ENCODE assay signal across 36 cellular contexts in the genomic region with DNA sequence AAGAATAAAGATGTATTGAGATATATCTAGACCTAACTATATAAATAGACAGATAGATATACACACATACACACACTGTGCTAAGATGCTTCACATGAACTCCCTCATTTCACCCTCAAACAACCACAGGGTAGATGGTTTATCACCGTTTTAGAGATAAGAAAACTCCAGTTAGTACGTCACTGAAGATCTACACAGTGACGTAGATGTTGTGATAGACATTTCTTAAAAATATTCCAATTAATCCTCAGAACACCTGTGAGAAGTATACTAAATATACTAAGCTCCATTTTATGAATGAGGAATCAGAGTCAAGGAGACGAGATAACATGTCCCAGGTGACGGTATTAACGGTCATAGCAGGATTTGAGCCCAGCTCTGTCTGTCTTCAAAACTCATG. TPM values are rescaled to one million over a fixed set of nuclear protein-coding genes. Genes with fewer than 3 reads are reported as not detected.
"Had no signal": no experiment of that assay in that cellular context is flagged by ENCODE, and none has a peak within 500 bp of the region (broad histone marks: within the 10 kb centered on the region; RNA-seq: fewer than 3 reads in every experiment).

No MANE protein-coding gene starts in this region.

- H3K4me3 ChIP-seq: adrenal gland, body of pancreas, colonic mucosa, esophagus squamous epithelium had no signal

- H3K27ac ChIP-seq: adrenal gland, body of pancreas, colonic mucosa, epithelial cell of prostate had no signal

- H3K4me1 ChIP-seq: adrenal gland, body of pancreas, colonic mucosa had no signal

- H3K9me3 ChIP-seq: adrenal gland, body of pancreas, colonic mucosa, esophagus squamous epithelium had no signal

- H3K36me3 ChIP-seq: adrenal gland, colonic mucosa, esophagus squamous epithelium had no signal

- ATAC-seq: activated CD4-positive, alpha-beta T cell treated with anti-CD3 and anti-CD28 coated beads for 36 hours; activated CD8-positive, alpha-beta memory T cell treated with anti-CD3 and anti-CD28 coated beads, Interleukin-2, amount 10 ng/mL, durations not matched to agents 7 days and 5 days; activated CD8-positive, alpha-beta T cell treated with anti-CD3 and anti-CD28 coated beads, Interleukin-2, amount 10 ng/mL, durations not matched to agents 7 days and 5 days; activated naive CD8-positive, alpha-beta T cell treated with anti-CD3 and anti-CD28 coated beads, Interleukin-2, amount 50 U/mL, for 24 hours; body of pancreas had no signal

- FAIRE-seq: endometrium, endothelial cell of umbilical vein had no signal

- H3K27me3 ChIP-seq: adrenal gland, body of pancreas, colonic mucosa, esophagus squamous epithelium had no signal

- DNase-seq: activated CD4-positive, alpha-beta memory T cell treated with anti-CD3 and anti-CD28 coated beads for 36 hours; activated CD4-positive, alpha-beta T cell treated with anti-CD3 and anti-CD28 coated beads for 36 hours; activated CD4-positive, alpha-beta T cell treated with anti-CD3 and anti-CD28 coated beads, Interleukin-2, amount 10 ng/mL, durations not matched to agents 24 days and 14 days; activated CD4-positive, CD25-positive, alpha-beta regulatory T cell; activated CD4-positive, CD25-positive, alpha-beta regulatory T cell treated with anti-CD3 and anti-CD28 coated beads, Interleukin-2, amount 50 U/mL, for 72 hours; activated CD8-positive, alpha-beta memory T cell treated with anti-CD3 and anti-CD28 coated beads, Interleukin-2, amount 10 ng/mL, durations not matched to agents 7 days and 5 days; activated CD8-positive, alpha-beta memory T cell treated with anti-CD3 and anti-CD28 coated beads, Interleukin-2, amount 50 U/mL, for 4 hours; activated CD8-positive, alpha-beta T cell treated with anti-CD3 and anti-CD28 coated beads, Interleukin-2, amount 10 ng/mL, durations not matched to agents 7 days and 5 days; activated effector memory CD4-positive, alpha-beta T cell treated with anti-CD3 and anti-CD28 coated beads, Interleukin-2, amount 50 U/mL, for 16 hours; activated naive CD4-positive, alpha-beta T cell treated with anti-CD3 and anti-CD28 coated beads for 36 hours; activated naive CD8-positive, alpha-beta T cell treated with anti-CD3 and anti-CD28 coated beads for 36 hours; activated naive CD8-positive, alpha-beta T cell treated with anti-CD3 and anti-CD28 coated beads, Interleukin-2, amount 50 U/mL, for 24 hours; activated T-cell treated with anti-CD3 and anti-CD28 coated beads, Interleukin-2, amount 50 U/mL, for 1 hour; activated T-cell treated with anti-CD3 and anti-CD28 coated beads, Interleukin-2, amount 50 U/mL, for 48 hours; adrenal gland; amygdala; aorta; body of pancreas; central memory CD4-positive, alpha-beta T cell; cerebellar nuclear complex; colonic mucosa; effector CD8-positive, alpha-beta T cell; esophagus squamous epithelium; foreskin melanocyte; head of caudate nucleus; T-helper 2 cell had no signal

RNA-seq across cellular contexts. Expression of gene CCDC60, which starts 31.5 kb away (rescaled TPM):
- total RNA-seq: activated CD4-positive, alpha-beta memory T cell treated with anti-CD3 and anti-CD28 coated beads for 36 hours; activated CD4-positive, alpha-beta T cell treated with anti-CD3 and anti-CD28 coated beads for 36 hours; activated CD4-positive, alpha-beta T cell treated with anti-CD3 and anti-CD28 coated beads, Interleukin-2, amount 10 ng/mL, durations not matched to agents 24 days and 14 days; activated CD8-positive, alpha-beta memory T cell treated with anti-CD3 and anti-CD28 coated beads for 36 hours; activated CD8-positive, alpha-beta memory T cell treated with anti-CD3 and anti-CD28 coated beads, Interleukin-2, amount 10 ng/mL, durations not matched to agents 7 days and 5 days; activated CD8-positive, alpha-beta T cell treated with anti-CD3 and anti-CD28 coated beads, Interleukin-2, amount 10 ng/mL, durations not matched to agents 7 days and 5 days; activated naive CD4-positive, alpha-beta T cell treated with anti-CD3 and anti-CD28 coated beads for 36 hours; activated naive CD8-positive, alpha-beta T cell treated with anti-CD3 and anti-CD28 coated beads for 36 hours; activated T-helper 1 cell treated with anti-CD3 and anti-CD28 coated beads, Interleukin-12 subunit alpha, Interleukin-12 subunit beta, Interleukin-2, Interleukin-4 antibody, amounts not matched to agents 30 ng/mL and 10 ng/mL and 1 ng/mL, durations not matched to agents 14 hours and 24 hours and 36 hours; activated T-helper 2 cell treated with anti-CD3 and anti-CD28 coated beads, Interferon-gamma antibody, Interleukin-2, Interleukin-4, amounts not matched to agents 10 μg/mL and 5 μg/mL and 100 μg/mL, durations not matched to agents 14 hours and 24 hours and 36 hours; adrenal gland; aorta; body of pancreas; dermis microvascular lymphatic vessel endothelial cell; endothelial cell of umbilical vein; fibroblast of lung; fibroblast of villous mesenchyme; T-helper 1 cell treated with Interleukin-12 subunit alpha and Interleukin-12 subunit beta and Interleukin-4 antibody, amounts not matched to agents 30 ng/mL and 1 ng/mL, for 36 hours had no signal
- polyA plus RNA-seq: adrenal gland, aorta, endothelial cell of umbilical vein, fibroblast of lung had no signal
